Comparison of ENCODE assay signal across 13 cellular contexts in genomic region chr7:95798401-95798930, GRCh38.
DNase-seq lines count a peak whose midpoint lies in the region; FAIRE-seq lines count a peak whose summit lies in the region.
"Had no signal": no experiment of that assay in that cellular context is flagged by ENCODE, and none has a peak within 500 bp of the region (broad histone marks: within the 10 kb centered on the region; RNA-seq: fewer than 3 reads in every experiment).

No MANE protein-coding gene starts in this region.

- DNase-seq in COLO668 (lab: John Stamatoyannopoulos, UW; ENCODE audit: unreplicated experiment) (peak; percentile 43), NCI-H146 (lab: John Stamatoyannopoulos, UW) (peak; percentile 86), NCI-H774 (lab: John Stamatoyannopoulos, UW) (peak; percentile 44), fibroblast of gingiva (ENCODE audit: low read depth) (peak; percentile 20), SW 1271 (lab: John Stamatoyannopoulos, UW) (no peak), RCC 7860 (ENCODE audit: low spot score) (no peak), NCI-H2227 (lab: John Stamatoyannopoulos, UW; ENCODE audit: unreplicated experiment) (no peak), HTR-8/SVneo (ENCODE audit: insufficient read length, low spot score) (no peak)
- DNase-seq: erythroblast, NCI-H2171, posterior cingulate gyrus, trophoblast cell had no signal

- FAIRE-seq in RCC 7860 (lab: Jason Lieb, UNC) (no peak), HTR-8/SVneo (lab: Jason Lieb, UNC) (no peak)
- FAIRE-seq: HepG2 had no signal

Comparison
In these comparisons a context has a peak if more than half of its experiments do, and no peak if none do; other contexts are left out.
1. DNase-seq: peak in COLO668 (single experiment), NCI-H146 (single experiment), NCI-H774 (single experiment) and fibroblast of gingiva (single experiment); none in SW 1271 (0 of 2), RCC 7860 (single experiment), NCI-H2227 (single experiment) and HTR-8/SVneo (single experiment).